Comparison of ENCODE assay signal across 8 cellular contexts in genomic region chr1:109643385-109644230, GRCh38. TPM values are rescaled to one million over a fixed set of nuclear protein-coding genes. Genes with fewer than 3 reads are reported as not detected.
DNase-seq lines count a peak whose midpoint lies in the region; ATAC-seq and TF ChIP-seq lines count a peak whose summit lies in the region.

No MANE protein-coding gene starts in this region.

- TF ChIP-seq CTCF in PC-9 (conservative IDR thresholded peaks at IDR 0.05) (peak; percentile 96), fibroblast of the aortic adventitia (IDR thresholded peaks at IDR 0.05; ENCODE audit: insufficient read depth, low read length) (peak; percentile 90), osteocyte (IDR thresholded peaks at IDR 0.05) (peak; percentile 84), thyroid gland (IDR thresholded peaks at IDR 0.05) (peak; percentile 58 to 88 (median 86))

- H3K4me1 ChIP-seq in PC-9 (replicated peaks; ENCODE audit: insufficient read depth) (peaks cover 10% of the 10 kb centered on the region), thyroid gland (peaks cover 0 to 9% of the 10 kb centered on the region in 2 donors)

- no peaks in the 10 kb centered on the region for H3K27me3 ChIP-seq in PC-9 (ENCODE audit: insufficient read depth, low read depth)
- no peaks in the 10 kb centered on the region for H3K27me3 ChIP-seq in thyroid gland

- H3K4me2 ChIP-seq in PC-9 = peak overlapping the region; percentile 76

- H3F3A ChIP-seq in PC-9 (ENCODE audit: insufficient read depth, low read depth) = no peaks in the 10 kb centered on the region

- intact Hi-C loops in PC-9 (cut with micrococcal nuclease; ENCODE audit: unreplicated experiment) (loop anchor here (2.0 to 5.0 kb wide), 4 partner anchors 97 to 369 kb away; partner anchors contain the start of gene AHCYL1), thyroid gland (cut with DNase I) (no loop called here)

- POLR2A ChIA-PET in PC-9 (lab: Charles Lee; ENCODE audit: unreplicated experiment) = no interaction called here

- H3K36me3 Mint-ChIP-seq in activated T-cell treated with anti-CD3 and anti-CD28 coated beads, Interleukin-2, amount 50 U/mL, for 4 hours (ENCODE audit: insufficient read depth) = no peaks in the 10 kb centered on the region
- peaks cover 2% of the 10 kb centered on the region for H3K36me3 Mint-ChIP-seq in osteocyte (ENCODE audit: unreplicated experiment)

- H4K20me1 ChIP-seq in PC-9 (ENCODE audit: insufficient read depth) = no peaks in the 10 kb centered on the region

- H3K36me3 ChIP-seq in PC-9 (ENCODE audit: low read depth) (no peaks in the 10 kb centered on the region), thyroid gland (no peaks in the 10 kb centered on the region)

- no peaks in the 10 kb centered on the region for H3K79me2 ChIP-seq in PC-9 (ENCODE audit: low read depth)

- H3K27me3 Mint-ChIP-seq in activated T-cell treated with anti-CD3 and anti-CD28 coated beads, Interleukin-2, amount 50 U/mL, for 4 hours (ENCODE audit: low read depth) = peaks cover 3% of the 10 kb centered on the region
- peaks cover 4% of the 10 kb centered on the region for H3K27me3 Mint-ChIP-seq in osteocyte (ENCODE audit: unreplicated experiment)

- CTCF ChIA-PET in PC-9 (lab: Charles Lee) = interaction anchor here (0.7 to 1.0 kb wide), 2 partner anchors 98 to 131 kb away, joined by 3 to 6 read pairs; no protein-coding TSS in a partner anchor

- peak; percentile 84 for ATAC-seq in GM21381 (IDR thresholded peaks at IDR 0.05; ENCODE audit: unreplicated experiment)
- ATAC-seq in activated T-cell treated with anti-CD3 and anti-CD28 coated beads, Interleukin-2, amount 50 U/mL, for 4 hours = peak; percentile 97

- DNase-seq in COLO668 (lab: John Stamatoyannopoulos, UW; ENCODE audit: unreplicated experiment) (peak; percentile 84), HK-2 (ENCODE audit: unreplicated experiment) (peak; percentile 80), PC-9 (peak; percentile 78 to 85), fibroblast of the aortic adventitia (ENCODE audit: low read depth) (peak; percentile 73), osteocyte (ENCODE audit: extremely low spot score, unreplicated experiment) (peak; percentile 91), thyroid gland (peak; percentile 86 to 89)
- peak; percentile 85 for DNase-seq in activated T-cell treated with anti-CD3 and anti-CD28 coated beads, Interleukin-2, amount 50 U/mL, for 4 hours

- BruUV-seq in PC-9 (replicated peaks; lab: Mats Ljungman, UMichigan) = no TSS peak

- H3K27ac ChIP-seq in PC-9 = no peak overlapping the region
- no peak overlapping the region for H3K27ac ChIP-seq in thyroid gland

- H3K9me2 ChIP-seq in PC-9 (ENCODE audit: insufficient read depth) = no peaks in the 10 kb centered on the region

- H3K4me3 ChIP-seq in PC-9 (peak overlapping the region; percentile 38; the same call in 1 of the 2 replicates), fibroblast of the aortic adventitia (ENCODE audit: low read depth, low read length) (no peak overlapping the region), thyroid gland (replicated peaks in 1 of 3) (no peak overlapping the region)

- no peak overlapping the region for H3K4me3 Mint-ChIP-seq in activated T-cell treated with anti-CD3 and anti-CD28 coated beads, Interleukin-2, amount 50 U/mL, for 4 hours
- no peak overlapping the region for H3K4me3 Mint-ChIP-seq in osteocyte (ENCODE audit: unreplicated experiment)

- H2AFZ ChIP-seq in PC-9 = peak overlapping the region; percentile 83

- H3K4me1 Mint-ChIP-seq in activated T-cell treated with anti-CD3 and anti-CD28 coated beads, Interleukin-2, amount 50 U/mL, for 4 hours (ENCODE audit: low read depth) = peaks cover 5% of the 10 kb centered on the region
- H3K4me1 Mint-ChIP-seq in osteocyte (ENCODE audit: unreplicated experiment) = peaks cover 24% of the 10 kb centered on the region

- 54 to 83% methylated on average over 15 to 25 of the region's 32 CpGs for WGBS in thyroid gland, 2 donors

- H3K27ac Mint-ChIP-seq in osteocyte (ENCODE audit: unreplicated experiment) = no peak overlapping the region

- H3K9me3 Mint-ChIP-seq in activated T-cell treated with anti-CD3 and anti-CD28 coated beads, Interleukin-2, amount 50 U/mL, for 4 hours = no peaks in the 10 kb centered on the region
- H3K9me3 Mint-ChIP-seq in osteocyte (ENCODE audit: unreplicated experiment) = peaks cover 4% of the 10 kb centered on the region

- H3K9me3 ChIP-seq in PC-9 (ENCODE audit: insufficient read depth, low read depth) (no peaks in the 10 kb centered on the region), thyroid gland (no peaks in the 10 kb centered on the region)

- TF ChIP-seq POLR2A in thyroid gland (IDR thresholded peaks at IDR 0.05) = no peak

RNA-seq across cellular contexts. Expression of gene GSTM4, which starts 12.3 kb away (rescaled TPM):
- 38.8 and 52.0 TPM in 2 replicates for total RNA-seq in PC-9 (2021)
- 1 to 10 TPM; 3.7 to 6.9 (median 4.1) TPM for total RNA-seq in activated T-cell treated with anti-CD3 and anti-CD28 coated beads, Interleukin-2, amount 50 U/mL, for 4 hours
- total RNA-seq in fibroblast of the aortic adventitia (ENCODE audit: low replicate concordance) = 8.7 and 31.6 TPM in 2 replicates
- total RNA-seq in osteocyte = 24.3 and 25.1 TPM in 2 replicates
- 10 to 100 TPM; 30.8 to 68.8 (median 43.7) TPM for total RNA-seq in thyroid gland

RNA-seq across cellular contexts. Expression of gene AMPD2, which starts 24.0 kb away (rescaled TPM):
- total RNA-seq in PC-9 (2021) (66.7 and 78.6 TPM in 2 replicates), fibroblast of the aortic adventitia (ENCODE audit: low replicate concordance) (52.0 and 67.2 TPM in 2 replicates), osteocyte (59.4 and 64.0 TPM in 2 replicates), thyroid gland (10 to 100 TPM; 31.2 to 74.8 (median 46.8) TPM)
- total RNA-seq in activated T-cell treated with anti-CD3 and anti-CD28 coated beads, Interleukin-2, amount 50 U/mL, for 4 hours = 100 to 1,000 TPM; 150 to 165 (median 151) TPM

RNA-seq across cellular contexts. Expression of gene GNAT2, which starts 24.2 kb away (rescaled TPM):
- total RNA-seq in PC-9 (2021) = 0.52 and 0.63 TPM in 2 replicates
- 1 to 10 TPM in 1 of 3 donors, under 1 TPM in 2; 0.19 to 1.1 (median 0.24) TPM for total RNA-seq in activated T-cell treated with anti-CD3 and anti-CD28 coated beads, Interleukin-2, amount 50 U/mL, for 4 hours
- 0.18 TPM in 1 of 2 replicates, not detected in the other for total RNA-seq in fibroblast of the aortic adventitia (ENCODE audit: low replicate concordance)
- not detected in 2 replicates for total RNA-seq in osteocyte
- not detected for total RNA-seq in thyroid gland

RNA-seq across cellular contexts. Expression of gene GSTM2, which starts 24.2 kb away (rescaled TPM):
- total RNA-seq in PC-9 (2021) = 9.3 and 10.2 TPM in 2 replicates
- 1 to 10 TPM; 4.0 to 5.3 (median 4.4) TPM for total RNA-seq in activated T-cell treated with anti-CD3 and anti-CD28 coated beads, Interleukin-2, amount 50 U/mL, for 4 hours
- 14.1 and 27.7 TPM in 2 replicates for total RNA-seq in fibroblast of the aortic adventitia (ENCODE audit: low replicate concordance)
- 38.6 and 39.0 TPM in 2 replicates for total RNA-seq in osteocyte
- 10 to 100 TPM; 37.1 to 73.6 (median 62.3) TPM for total RNA-seq in thyroid gland

RNA-seq across cellular contexts. Expression of gene GSTM1, which starts 44.0 kb away (rescaled TPM):
- total RNA-seq in PC-9 (2021) (not detected in 2 replicates), fibroblast of the aortic adventitia (ENCODE audit: low replicate concordance) (24.3 TPM in 1 of 2 replicates, not detected in the other), osteocyte (6.4 and 7.8 TPM in 2 replicates), thyroid gland (10 to 100 TPM in 1 of 4 donors, not detected in 3; 23.4 TPM)
- total RNA-seq in activated T-cell treated with anti-CD3 and anti-CD28 coated beads, Interleukin-2, amount 50 U/mL, for 4 hours = 10 to 100 TPM in 2 of 3 donors, not detected in 1; 30.4 to 60.0 TPM
